Comparison of ENCODE assay signal across 8 cellular contexts in the genomic region with DNA sequence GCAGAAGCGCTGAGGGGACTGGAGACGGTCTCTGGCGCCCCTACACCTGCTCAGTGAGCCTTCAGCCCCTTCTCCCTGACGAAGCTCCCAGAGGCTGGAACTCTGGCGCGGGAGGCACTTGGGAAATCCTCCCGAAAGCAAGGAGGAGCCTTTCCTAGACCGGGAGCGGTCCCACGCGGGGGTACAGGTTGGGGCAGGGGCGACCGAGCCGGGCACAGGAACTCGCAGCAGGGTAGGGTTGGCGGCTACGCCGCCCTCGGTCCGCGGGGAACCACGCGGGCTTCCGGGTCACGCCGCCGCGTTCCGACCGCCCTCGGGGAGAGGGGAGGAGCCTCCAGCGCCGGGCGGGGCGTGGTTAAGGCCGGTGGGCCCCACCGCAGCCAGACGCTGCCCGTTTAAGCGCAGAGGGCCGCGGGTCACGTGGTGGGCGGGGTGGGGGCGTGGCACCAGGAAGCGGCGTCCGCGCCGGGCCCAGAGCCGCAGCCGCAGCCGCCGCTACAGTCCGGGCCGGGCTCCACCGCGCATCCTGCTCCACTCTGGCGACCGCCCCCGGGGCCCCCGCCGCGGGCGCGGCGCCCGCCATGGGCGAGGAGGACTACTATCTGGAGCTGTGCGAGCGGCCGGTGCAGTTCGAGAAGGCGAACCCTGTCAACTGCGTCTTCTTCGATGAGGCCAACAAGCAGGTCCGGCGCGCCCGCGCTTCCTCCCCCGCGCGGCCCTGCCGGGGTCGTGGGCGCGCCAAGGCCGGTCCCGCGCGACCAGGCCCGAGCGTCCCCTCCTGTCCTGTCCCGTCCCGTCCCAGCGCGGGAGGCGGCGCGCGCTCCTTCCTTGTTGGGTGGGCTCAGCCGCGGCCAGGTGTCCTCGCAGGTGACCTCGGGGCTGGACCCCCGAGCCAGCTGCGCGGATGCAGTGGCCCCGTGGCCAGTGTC. TPM values are rescaled to one million over a fixed set of nuclear protein-coding genes. Genes with fewer than 3 reads are reported as not detected.
A peak's percentile ranks its signal among the peaks of the same experiment; 100 is the strongest.
DNase-seq lines count a peak whose midpoint lies in the region; ATAC-seq and TF ChIP-seq lines count a peak whose summit lies in the region.

A gene (plus strand): TSS at position 474 of the 929 bp plus-strand sequence. CDS start 108 bp downstream, at position 582.

- no peaks in the 10 kb centered on the region for H3K27me3 Mint-ChIP-seq in activated CD4-positive, alpha-beta T cell treated with anti-CD3 and anti-CD28 coated beads, Interleukin-2, amount 10 ng/mL, durations not matched to agents 24 days and 14 days

- no peaks in the 10 kb centered on the region for H3K9me3 ChIP-seq in BLaER1

- H3K27ac ChIP-seq in BLaER1 (peak within 1 kb of the TSS; percentile 93), coronary artery (peak within 1 kb of the TSS; percentile 88 to 92)

- no peaks in the 10 kb centered on the region for H3K27me3 ChIP-seq in BLaER1

- peak; percentile 81 for ATAC-seq in HG03439 (IDR thresholded peaks at IDR 0.05; ENCODE audit: unreplicated experiment)

- TF ChIP-seq CTCF in coronary artery (IDR thresholded peaks at IDR 0.05): no peak

- peaks cover 21% of the 10 kb centered on the region for H3K36me3 Mint-ChIP-seq in activated CD4-positive, alpha-beta T cell treated with anti-CD3 and anti-CD28 coated beads, Interleukin-2, amount 10 ng/mL, durations not matched to agents 24 days and 14 days (ENCODE audit: low read depth)

- DNase-seq in GM19238 (ENCODE audit: insufficient read length, low spot score) (peak; percentile 79), NCI-H524 treated with DMSO at 0.1 percent for 48 hours (lab: John Stamatoyannopoulos, UW) (peak; percentile 49), coronary artery (ENCODE audit: low spot score) (peak; percentile 96), left kidney (ENCODE audit: low read depth, low spot score) (peak; percentile 97)
- DNase-seq in activated CD4-positive, alpha-beta T cell treated with anti-CD3 and anti-CD28 coated beads, Interleukin-2, amount 10 ng/mL, durations not matched to agents 24 days and 14 days: peak; percentile 99
- DNase-seq in stimulated activated CD4-positive, alpha-beta T cell treated with anti-CD3 and anti-CD28 coated beads, Interleukin-1b, Interleukin-23, amount 100 ng/mL, for 48 hours: peak; percentile 97

- H3K4me1 ChIP-seq in BLaER1: peaks cover 45% of the 10 kb centered on the region

- peak within 1 kb of the TSS; percentile 91 for H3K27ac Mint-ChIP-seq in activated CD4-positive, alpha-beta T cell treated with anti-CD3 and anti-CD28 coated beads, Interleukin-2, amount 10 ng/mL, durations not matched to agents 24 days and 14 days

- H3K9me3 Mint-ChIP-seq in activated CD4-positive, alpha-beta T cell treated with anti-CD3 and anti-CD28 coated beads, Interleukin-2, amount 10 ng/mL, durations not matched to agents 24 days and 14 days: no peaks in the 10 kb centered on the region

- H3K36me3 ChIP-seq in BLaER1: peaks cover 20% of the 10 kb centered on the region

- peak within 1 kb of the TSS; percentile 96 for H3K4me2 ChIP-seq in BLaER1

- peak within 1 kb of the TSS; percentile 90 for H3K9ac ChIP-seq in BLaER1

- intact Hi-C loops in activated CD4-positive, alpha-beta T cell treated with anti-CD3 and anti-CD28 coated beads, Interleukin-2, amount 10 ng/mL, durations not matched to agents 24 days and 14 days (cut with micrococcal nuclease): loop anchor here (1.0 to 10.0 kb wide), 8 partner anchors 50 to 514 kb away; a partner anchor contains a TSS

- H3K4me3 Mint-ChIP-seq in activated CD4-positive, alpha-beta T cell treated with anti-CD3 and anti-CD28 coated beads, Interleukin-2, amount 10 ng/mL, durations not matched to agents 24 days and 14 days: peak within 1 kb of the TSS; percentile 87

- peaks cover 34% of the 10 kb centered on the region for H4K20me1 ChIP-seq in BLaER1

- peaks cover 51% of the 10 kb centered on the region for H3K4me1 Mint-ChIP-seq in activated CD4-positive, alpha-beta T cell treated with anti-CD3 and anti-CD28 coated beads, Interleukin-2, amount 10 ng/mL, durations not matched to agents 24 days and 14 days

- H3K4me3 ChIP-seq in BLaER1 (peak within 1 kb of the TSS; percentile 98), coronary artery (peak within 1 kb of the TSS; percentile 89)

RNA-seq across cellular contexts. Expression of the gene that starts here (rescaled TPM):
- total RNA-seq in activated CD4-positive, alpha-beta T cell treated with anti-CD3 and anti-CD28 coated beads, Interleukin-2, amount 10 ng/mL, durations not matched to agents 24 days and 14 days: 51.0 and 52.8 TPM in 2 replicates

Comparison
In these comparisons a context has a peak if more than half of its experiments do, and no peak if none do; other contexts are left out.
1. Peak in every context shown above with its lines: DNase-seq, ATAC-seq, H3K4me3 ChIP-seq and H3K27ac ChIP-seq.
2. DNase-seq: peak in every context shown above with its lines; median percentile 99 in activated CD4-positive, alpha-beta T cell treated with anti-CD3 and anti-CD28 coated beads, Interleukin-2, amount 10 ng/mL, durations not matched to agents 24 days and 14 days; 97 in left kidney; 97 in stimulated activated CD4-positive, alpha-beta T cell treated with anti-CD3 and anti-CD28 coated beads, Interleukin-1b, Interleukin-23, amount 100 ng/mL, for 48 hours; 96 in coronary artery; 79 in GM19238; 49 in NCI-H524 treated with DMSO at 0.1 percent for 48 hours.